ENCODE assay signal across 12 cellular contexts in the genomic region with DNA sequence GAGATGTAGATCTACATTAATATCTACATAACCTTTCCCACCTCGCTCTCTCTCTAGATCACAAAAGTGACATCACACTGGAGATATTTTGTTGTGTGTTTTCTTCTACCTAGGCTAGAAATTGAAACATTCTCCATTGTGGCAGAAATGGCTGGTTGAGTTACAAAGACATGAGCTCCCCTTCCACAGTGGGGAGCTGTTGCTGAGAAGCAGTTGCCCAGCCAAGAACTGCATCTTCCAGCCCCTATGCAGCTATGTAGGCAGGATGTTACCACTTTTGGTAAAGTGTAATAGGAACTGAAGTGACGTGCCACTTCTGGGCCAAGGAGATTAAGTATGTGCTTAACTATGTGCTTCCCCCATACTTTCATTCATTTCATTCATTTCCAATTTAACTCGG.
A peak's percentile ranks its signal among the peaks of the same experiment; 100 is the strongest.
DNase-seq lines count a peak whose midpoint lies in the region; ATAC-seq and TF ChIP-seq lines count a peak whose summit lies in the region.
"Had no signal": no experiment of that assay in that cellular context is flagged by ENCODE, and none has a peak within 500 bp of the region (broad histone marks: within the 10 kb centered on the region; RNA-seq: fewer than 3 reads in every experiment).

No MANE protein-coding gene starts in this region.

- ATAC-seq in HCT116 (peak; percentile 58), HG03571 (IDR thresholded peaks at IDR 0.05; ENCODE audit: unreplicated experiment) (no peak)
- ATAC-seq: CD8-positive, alpha-beta T cell; right cardiac atrium had no signal

- TF ChIP-seq CTCF in HCT116 (IDR thresholded peaks at IDR 0.05 in 2 of 3, conservative IDR thresholded peaks at IDR 0.05 in 1 of 3; ENCODE audit: borderline replicate concordance in 1 of 3, insufficient read depth in 1 of 3, low read depth in 2 of 3, low read length in 2 of 3) (peak in 2 of 3 experiments; percentile 30 to 33; a peak in 3 of 6 replicates), SK-N-SH (IDR thresholded peaks at IDR 0.05) (peak; percentile 22; the same call in 1 of the 2 replicates), hepatocyte (IDR thresholded peaks at IDR 0.05; ENCODE audit: poor library complexity) (peak; percentile 6), dorsolateral prefrontal cortex (IDR thresholded peaks at IDR 0.05 in 54 of 56, conservative IDR thresholded peaks at IDR 0.05 in 2 of 56; ENCODE audit: low read depth in 1 of 56, partially characterized antibody in 56 of 56) (no peak)

- TF ChIP-seq POLR2A in HCT116 (IDR thresholded peaks at IDR 0.05; ENCODE audit: borderline replicate concordance, extremely low read depth, insufficient read depth, insufficient read length) = no peak

- RAD21 ChIA-PET in HCT116 (lab: Charles Lee; ENCODE audit: low non-redundant PET in 1 of 2, low total read pairs in 2 of 2, uncharacterized antibody in 2 of 2, unreplicated experiment in 2 of 2) = no interaction called here

- H3K4me1 ChIP-seq in HCT116 (ENCODE audit: control insufficient read depth in 1 of 2, insufficient read depth in 2 of 2, low read length in 2 of 2) = no peaks in the 10 kb centered on the region
- no peaks in the 10 kb centered on the region for H3K4me1 ChIP-seq in SK-N-SH (ENCODE audit: control insufficient read depth in 1 of 2, insufficient read depth in 2 of 2, low read depth in 1 of 2, low read length in 1 of 2)
- no peaks in the 10 kb centered on the region for H3K4me1 ChIP-seq in hepatocyte (ENCODE audit: insufficient read depth)

- POLR2A ChIA-PET in HCT116 (lab: Charles Lee) = no interaction called here
- POLR2A ChIA-PET in SK-N-SH (lab: Yijun Ruan, JAX) = no interaction called here

- H3K79me2 ChIP-seq in HCT116 (ENCODE audit: insufficient read depth, low read length) = no peaks in the 10 kb centered on the region
- H3K79me2 ChIP-seq in SK-N-SH (ENCODE audit: insufficient read depth) = no peaks in the 10 kb centered on the region
- no peaks in the 10 kb centered on the region for H3K79me2 ChIP-seq in hepatocyte

- CTCF ChIA-PET in HCT116 (lab: Charles Lee) (interaction anchor here (1.0 kb wide), 1 partner anchor 481 kb away, joined by 6 read pairs; no protein-coding TSS in a partner anchor), SK-N-SH (lab: Yijun Ruan, JAX) (no interaction called here)

- peak; percentile 13 for DNase-seq in DMS53 treated with DMSO at 0.1 percent for 48 hours (lab: John Stamatoyannopoulos, UW; ENCODE audit: unreplicated experiment)
- no peak for DNase-seq in HCT116 (ENCODE audit: low read depth, low spot score)
- DNase-seq in SK-N-SH = no peak
- DNase-seq in hepatocyte (ENCODE audit: low spot score) = peak; percentile 7
- DNase-seq in NCI-H1092 treated with DMSO at 0.1 percent for 48 hours (lab: John Stamatoyannopoulos, UW) = no peak
- DNase-seq in CD1c-positive myeloid dendritic cell (ENCODE audit: extremely low spot score) = no peak
- DNase-seq in dorsolateral prefrontal cortex = no peak
- DNase-seq: activated CD4-positive, alpha-beta T cell treated with anti-CD3 and anti-CD28 coated beads for 1 hour; CD8-positive, alpha-beta T cell; NCI-H510A; right cardiac atrium had no signal

- H3K9me2 ChIP-seq in HCT116 (ENCODE audit: insufficient read depth) (no peaks in the 10 kb centered on the region), SK-N-SH (no peaks in the 10 kb centered on the region), hepatocyte (replicated peaks; ENCODE audit: insufficient read depth) (no peaks in the 10 kb centered on the region)

- BruUV-seq in HCT116 (replicated peaks; lab: Mats Ljungman, UMichigan) = no TSS peak

- no peak overlapping the region for H3K4me2 ChIP-seq in HCT116 (ENCODE audit: low read length)
- no peak overlapping the region; the same call in 1 of the 2 replicates for H3K4me2 ChIP-seq in SK-N-SH
- no peak overlapping the region for H3K4me2 ChIP-seq in hepatocyte

- H4K20me1 ChIP-seq in HCT116 (ENCODE audit: insufficient read depth) (no peaks in the 10 kb centered on the region), SK-N-SH (ENCODE audit: insufficient read depth) (no peaks in the 10 kb centered on the region), hepatocyte (ENCODE audit: insufficient read depth, poor library complexity, severe bottlenecking) (no peaks in the 10 kb centered on the region)

- no peak overlapping the region for H3K27ac ChIP-seq in HCT116 (ENCODE audit: low read depth, low read length)
- no peak overlapping the region for H3K27ac ChIP-seq in SK-N-SH (ENCODE audit: low read depth in 2 of 2, low read length in 1 of 2)
- no peak overlapping the region for H3K27ac ChIP-seq in hepatocyte
- H3K27ac ChIP-seq in dorsolateral prefrontal cortex = no peak overlapping the region

- H3K9ac ChIP-seq in HCT116 (ENCODE audit: low read length) = no peak overlapping the region
- no peak overlapping the region for H3K9ac ChIP-seq in SK-N-SH

- intact Hi-C loops in HCT116 (cut with micrococcal nuclease) (no loop called here), dorsolateral prefrontal cortex (cut with DNase I) (no loop called here)

- H3F3A ChIP-seq in SK-N-SH (replicated peaks; ENCODE audit: insufficient read depth) = peaks cover 10% of the 10 kb centered on the region

- no peaks in the 10 kb centered on the region for H3K36me3 ChIP-seq in HCT116 (ENCODE audit: control insufficient read depth in 1 of 2, insufficient read depth in 2 of 2, low read length in 2 of 2)
- H3K36me3 ChIP-seq in SK-N-SH (replicated peaks in 1 of 2; ENCODE audit: control insufficient read depth in 1 of 2, insufficient read depth in 2 of 2, low read length in 1 of 2) = no peaks in the 10 kb centered on the region
- H3K36me3 ChIP-seq in hepatocyte (replicated peaks; ENCODE audit: insufficient read depth, low read depth) = no peaks in the 10 kb centered on the region

- TF ChIP-seq EP300 in SK-N-SH (IDR thresholded peaks at IDR 0.05; ENCODE audit: borderline replicate concordance in 1 of 2, low read depth in 1 of 2, low read length in 1 of 2) = no peak

- 0 out of 2 replicates have a peak, but pooled peaks have one; percentile 16 for TF ChIP-seq RAD21 in HCT116 (IDR thresholded peaks at IDR 0.05; ENCODE audit: low read depth)
- TF ChIP-seq RAD21 in SK-N-SH (IDR thresholded peaks at IDR 0.05; ENCODE audit: low read length) = no peak

- 57% methylated on average over 3 of the region's 3 CpGs for WGBS in SK-N-SH (ENCODE audit: low lambda C conversion rate)
- WGBS in hepatocyte (ENCODE audit: low lambda C conversion rate, missing lambda C conversion rate) = 92% methylated on average over 3 of the region's 3 CpGs

- H2AFZ ChIP-seq in HCT116 (ENCODE audit: low read depth, low read length, poor library complexity, severe bottlenecking) (no peak overlapping the region), SK-N-SH (ENCODE audit: low read depth) (no peak overlapping the region), hepatocyte (no peak overlapping the region)

- H3K4me3 ChIP-seq in HCT116 (replicated peaks in 1 of 2; ENCODE audit: low read depth in 1 of 2, low read length in 2 of 2) (no peak overlapping the region), SK-N-SH (ENCODE audit: low read depth in 2 of 2, low read length in 1 of 2) (no peak overlapping the region), hepatocyte (no peak overlapping the region), dorsolateral prefrontal cortex (no peak overlapping the region)

- H3K9me3 ChIP-seq in HCT116 (ENCODE audit: control insufficient read depth in 1 of 2, insufficient read depth in 1 of 2, low read depth in 1 of 2, low read length in 2 of 2) (no peaks in the 10 kb centered on the region), SK-N-SH (no peaks in the 10 kb centered on the region), hepatocyte (ENCODE audit: low read depth) (no peaks in the 10 kb centered on the region)

- H3K27me3 ChIP-seq in HCT116 (ENCODE audit: insufficient read depth, low read length) (no peaks in the 10 kb centered on the region), SK-N-SH (ENCODE audit: insufficient read depth) (no peaks in the 10 kb centered on the region), hepatocyte (no peaks in the 10 kb centered on the region), dorsolateral prefrontal cortex (no peaks in the 10 kb centered on the region)

TF ChIP-seq in HCT116, 20 proteins besides CTCF, POLR2A, EP300 and RAD21 (continues in another document):
- no peak for TF ChIP-seq SRF (IDR thresholded peaks at IDR 0.05; ENCODE audit: low read depth)
- TF ChIP-seq, protein P1, sequence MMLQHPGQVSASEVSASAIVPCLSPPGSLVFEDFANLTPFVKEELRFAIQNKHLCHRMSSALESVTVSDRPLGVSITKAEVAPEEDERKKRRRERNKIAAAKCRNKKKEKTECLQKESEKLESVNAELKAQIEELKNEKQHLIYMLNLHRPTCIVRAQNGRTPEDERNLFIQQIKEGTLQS (IDR thresholded peaks at IDR 0.05) = no peak
- TF ChIP-seq POLR2AphosphoS5 (IDR thresholded peaks at IDR 0.05; ENCODE audit: low read depth, low read length) = no peak
- TF ChIP-seq SIN3A (IDR thresholded peaks at IDR 0.05; ENCODE audit: low read depth) = no peak
- TF ChIP-seq YY1 (IDR thresholded peaks at IDR 0.05; ENCODE audit: extremely low read depth, insufficient replicate concordance, low read depth, low read length) = no peak
- TF ChIP-seq ZNF274 (IDR thresholded peaks at IDR 0.05; ENCODE audit: low read depth, low read length) = no peak
- no peak for TF ChIP-seq EGR1 (IDR thresholded peaks at IDR 0.05; ENCODE audit: low read depth)
- TF ChIP-seq ZFX (IDR thresholded peaks at IDR 0.05) = no peak
- TF ChIP-seq EZH2phosphoT487 (IDR thresholded peaks at IDR 0.05; ENCODE audit: borderline replicate concordance) = no peak
- TF ChIP-seq TCF7L2 (IDR thresholded peaks at IDR 0.05; ENCODE audit: borderline replicate concordance, extremely low read depth, insufficient read depth, insufficient read length) = no peak
- no peak for TF ChIP-seq JUND (IDR thresholded peaks at IDR 0.05)

TF ChIP-seq in SK-N-SH, 30 proteins besides CTCF, POLR2A, EP300 and RAD21 (continues in another document):
- TF ChIP-seq JUND (IDR thresholded peaks at IDR 0.05) (no peak), MXI1 (IDR thresholded peaks at IDR 0.05; ENCODE audit: low read depth, low read length) (no peak), MEF2A (IDR thresholded peaks at IDR 0.05; ENCODE audit: borderline replicate concordance, low read depth) (no peak), USF2 (IDR thresholded peaks at IDR 0.05; ENCODE audit: borderline replicate concordance, low read depth, low read length) (no peak)

Comparison
In these comparisons a context has a peak if more than half of its experiments do, and no peak if none do; other contexts are left out.
1. DNase-seq: peak in DMS53 treated with DMSO at 0.1 percent for 48 hours (single experiment) and hepatocyte (single experiment); none in HCT116 (single experiment), SK-N-SH (single experiment), NCI-H1092 treated with DMSO at 0.1 percent for 48 hours (single experiment), CD1c-positive myeloid dendritic cell (single experiment) and dorsolateral prefrontal cortex (0 of 10).
2. CTCF ChIP-seq: peak in HCT116 (2 of 3), SK-N-SH (single experiment) and hepatocyte (single experiment); none in dorsolateral prefrontal cortex (0 of 56).